ENCODE assay signal across 6 cellular contexts in genomic region chr9:137579259-137579604, GRCh38. TPM values are rescaled to one million over a fixed set of nuclear protein-coding genes. Genes with fewer than 3 reads are reported as not detected.
DNase-seq lines count a peak whose midpoint lies in the region; TF ChIP-seq lines count a peak whose summit lies in the region.

No MANE protein-coding gene starts in this region.

- peaks cover 45% of the 10 kb centered on the region for H3K36me3 Mint-ChIP-seq in endodermal cell (ENCODE audit: low read depth)

- H3K27ac Mint-ChIP-seq in endodermal cell: peak overlapping the region; percentile 88

- peaks cover 24% of the 10 kb centered on the region for H3K4me1 ChIP-seq in NT2/D1 (ENCODE audit: insufficient read depth, insufficient read length)
- peaks cover 7% of the 10 kb centered on the region for H3K4me1 ChIP-seq in endodermal cell (ENCODE audit: control insufficient read depth, insufficient read depth, low read length)
- peaks cover 42 to 69% (median 50%) of the 10 kb centered on the region in 3 donors for H3K4me1 ChIP-seq in skeletal muscle tissue (ENCODE audit: control insufficient read depth in 3 of 3, insufficient read depth in 3 of 3, low read length in 3 of 3)

- no peaks in the 10 kb centered on the region for H3K9me3 ChIP-seq in NT2/D1 (ENCODE audit: insufficient read depth, low read length)
- H3K9me3 ChIP-seq in endodermal cell (ENCODE audit: control insufficient read depth, low read length): no peaks in the 10 kb centered on the region
- H3K9me3 ChIP-seq in skeletal muscle tissue (ENCODE audit: control insufficient read depth in 3 of 3, low read length in 3 of 3): no peaks in the 10 kb centered on the region

- H3K27me3 ChIP-seq in NT2/D1 (ENCODE audit: insufficient read depth, insufficient read length) (no peaks in the 10 kb centered on the region), endodermal cell (ENCODE audit: control insufficient read depth, insufficient read depth, low read length, poor library complexity, severe bottlenecking) (no peaks in the 10 kb centered on the region), skeletal muscle tissue (ENCODE audit: control insufficient read depth in 3 of 3, insufficient read depth in 3 of 3, low read length in 3 of 3) (no peaks in the 10 kb centered on the region)

- DNase-seq in NT2/D1 (ENCODE audit: low read depth, low spot score): no peak
- no peak for DNase-seq in endodermal cell
- no peak for DNase-seq in DMS153 (lab: John Stamatoyannopoulos, UW)
- DNase-seq in MV-4-11 (lab: John Stamatoyannopoulos, UW): no peak
- no peak for DNase-seq in middle frontal gyrus (ENCODE audit: extremely low spot score, low spot score)

- peaks cover 19% of the 10 kb centered on the region for H3K4me1 Mint-ChIP-seq in endodermal cell

- WGBS in endodermal cell (ENCODE audit: insufficient coverage in 1 of 2, insufficient read length in 1 of 2), 2 experiments: 61 to 78% methylated on average over 15 to 19 of the region's 19 CpGs

- no peak for TF ChIP-seq CTCF in endodermal cell (conservative IDR thresholded peaks at IDR 0.05)

- no peaks in the 10 kb centered on the region for H3K9me3 Mint-ChIP-seq in endodermal cell

- peak overlapping the region; percentile 66 for H3K27ac ChIP-seq in endodermal cell (ENCODE audit: low read depth, low read length)
- peak overlapping the region; percentile 79 for H3K27ac ChIP-seq in skeletal muscle tissue (ENCODE audit: low read depth, low read length)

- peak overlapping the region; percentile 10 for H3K4me3 ChIP-seq in NT2/D1 (ENCODE audit: insufficient read length, low read depth)
- peak overlapping the region; percentile 82 for H3K4me3 ChIP-seq in endodermal cell (ENCODE audit: low read length)
- H3K4me3 ChIP-seq in skeletal muscle tissue (ENCODE audit: low read length in 3 of 3): peak overlapping the region; percentile 78 to 95 (median 92)

- H3K9ac ChIP-seq in NT2/D1 (ENCODE audit: insufficient read length, low read depth): peak overlapping the region; percentile 73
- H3K9ac ChIP-seq in endodermal cell (ENCODE audit: extremely low read depth, low read length, poor library complexity, severe bottlenecking): peak overlapping the region; percentile 72
- peak overlapping the region; percentile 89 to 94 (median 92) for H3K9ac ChIP-seq in skeletal muscle tissue (ENCODE audit: low read depth in 1 of 3, low read length in 3 of 3)

- H3K36me3 ChIP-seq in NT2/D1 (ENCODE audit: insufficient read depth, insufficient read length, low read length) (peaks cover 76% of the 10 kb centered on the region), endodermal cell (ENCODE audit: control insufficient read depth, insufficient read depth, low read length) (peaks cover 57% of the 10 kb centered on the region), skeletal muscle tissue (ENCODE audit: control insufficient read depth in 3 of 3, insufficient read depth in 3 of 3, low read length in 3 of 3) (peaks cover 41 to 46% (median 45%) of the 10 kb centered on the region in 3 donors)

- H3K27me3 Mint-ChIP-seq in endodermal cell (ENCODE audit: insufficient read depth): no peaks in the 10 kb centered on the region

- H3K4me3 Mint-ChIP-seq in endodermal cell: peak overlapping the region; percentile 82

RNA-seq across cellular contexts. Expression of gene DPH7, which starts 0.5 kb away (rescaled TPM):
- 10 to 100 TPM; 48.9 to 50.4 TPM for total RNA-seq in endodermal cell
- 44.3 TPM for polyA plus RNA-seq in endodermal cell (2013, experiment 1 of 2)
- 43.0 TPM for polyA plus RNA-seq in endodermal cell (2013, experiment 2 of 2)
- total RNA-seq in skeletal muscle tissue: 13.0 TPM

RNA-seq across cellular contexts. Expression of gene ZMYND19, which starts 11.1 kb away (rescaled TPM):
- total RNA-seq in endodermal cell: 10 to 100 TPM; 47.8 to 51.0 TPM
- 42.9 TPM for polyA plus RNA-seq in endodermal cell (2013, experiment 1 of 2)
- 39.3 TPM for polyA plus RNA-seq in endodermal cell (2013, experiment 2 of 2)
- total RNA-seq in skeletal muscle tissue: 13.0 TPM

RNA-seq across cellular contexts. Expression of gene ARRDC1, which starts 26.3 kb away (rescaled TPM):
- 10 to 100 TPM; 41.5 to 46.2 TPM for total RNA-seq in endodermal cell
- 23.5 TPM for polyA plus RNA-seq in endodermal cell (2013, experiment 1 of 2)
- polyA plus RNA-seq in endodermal cell (2013, experiment 2 of 2): 18.6 TPM
- 14.6 TPM for total RNA-seq in skeletal muscle tissue

RNA-seq across cellular contexts. Expression of gene MRPL41, which starts 27.6 kb away (rescaled TPM):
- total RNA-seq in endodermal cell (10 to 100 TPM; 43.7 to 49.6 TPM), skeletal muscle tissue (32.9 TPM)
- polyA plus RNA-seq in endodermal cell (2013, experiment 1 of 2): 31.6 TPM
- polyA plus RNA-seq in endodermal cell (2013, experiment 2 of 2): 27.9 TPM

RNA-seq across cellular contexts. Expression of gene PNPLA7, which starts 29.0 kb away (rescaled TPM):
- total RNA-seq in endodermal cell (1 to 10 TPM; 2.0 to 2.4 TPM), skeletal muscle tissue (1.0 TPM)
- 1.8 TPM for polyA plus RNA-seq in endodermal cell (2013, experiment 1 of 2)
- polyA plus RNA-seq in endodermal cell (2013, experiment 2 of 2): 1.4 TPM

Comparison
In these comparisons a context has a peak if more than half of its experiments do, and no peak if none do; other contexts are left out.
1. H3K4me3 ChIP-seq: peak in every context shown above with its lines; median percentile 92 in skeletal muscle tissue; 82 in endodermal cell; 10 in NT2/D1.